Comparison of ENCODE assay signal across 9 cellular contexts in genomic region chr5:157860898-157861894, GRCh38. TPM values are rescaled to one million over a fixed set of nuclear protein-coding genes. Genes with fewer than 3 reads are reported as not detected.
A peak's percentile ranks its signal among the peaks of the same experiment; 100 is the strongest.
DNase-seq lines count a peak whose midpoint lies in the region; ATAC-seq and TF ChIP-seq lines count a peak whose summit lies in the region.
"Had no signal": no experiment of that assay in that cellular context is flagged by ENCODE, and none has a peak within 500 bp of the region (broad histone marks: within the 10 kb centered on the region; RNA-seq: fewer than 3 reads in every experiment).

No MANE protein-coding gene starts in this region.

- DNase-seq in CD4-positive, alpha-beta T cell: no peak
- peak; percentile 42 for DNase-seq in GM19238 (ENCODE audit: insufficient read length, low spot score)
- no peak for DNase-seq in activated CD8-positive, alpha-beta T cell treated with anti-CD3 and anti-CD28 coated beads, Interleukin-2, amount 10 ng/mL, durations not matched to agents 7 days and 5 days
- no peak for DNase-seq in glutamatergic neuron
- DNase-seq in suprapubic skin (ENCODE audit: low spot score in 2 of 2): no peak
- DNase-seq in NCI-H1105 (lab: John Stamatoyannopoulos, UW): no peak
- no peak for DNase-seq in occipital lobe (lab: John Stamatoyannopoulos, UW)
- DNase-seq: left ventricle myocardium superior had no signal

- peaks cover 67% of the 10 kb centered on the region for H3K4me1 Mint-ChIP-seq in CD4-positive, alpha-beta T cell (ENCODE audit: low read depth)
- H3K4me1 Mint-ChIP-seq in activated CD8-positive, alpha-beta T cell treated with anti-CD3 and anti-CD28 coated beads, Interleukin-2, amount 10 ng/mL, durations not matched to agents 7 days and 5 days (ENCODE audit: low read depth): peaks cover 61% of the 10 kb centered on the region
- H3K4me1 Mint-ChIP-seq in glutamatergic neuron (ENCODE audit: low read depth, unreplicated experiment): peaks cover 6% of the 10 kb centered on the region

- no peak for TF ChIP-seq CTCF in CD4-positive, alpha-beta T cell (IDR thresholded peaks at IDR 0.05)
- TF ChIP-seq CTCF in glutamatergic neuron (IDR thresholded peaks at IDR 0.05; ENCODE audit: partially characterized antibody, unreplicated experiment) (no peak), suprapubic skin (IDR thresholded peaks at IDR 0.05) (no peak)

- peaks cover 19% of the 10 kb centered on the region for H3K36me3 Mint-ChIP-seq in CD4-positive, alpha-beta T cell (ENCODE audit: low read depth)
- peaks cover 15% of the 10 kb centered on the region for H3K36me3 Mint-ChIP-seq in activated CD8-positive, alpha-beta T cell treated with anti-CD3 and anti-CD28 coated beads, Interleukin-2, amount 10 ng/mL, durations not matched to agents 7 days and 5 days (ENCODE audit: low read depth)
- H3K36me3 Mint-ChIP-seq in glutamatergic neuron (ENCODE audit: unreplicated experiment): no peaks in the 10 kb centered on the region

- H3K36me3 ChIP-seq in suprapubic skin: no peaks in the 10 kb centered on the region

- ATAC-seq in CD4-positive, alpha-beta T cell (ENCODE audit: poor library complexity): no peak
- peak; percentile 75 for ATAC-seq in HG03045 (IDR thresholded peaks at IDR 0.05; ENCODE audit: unreplicated experiment)
- no peak for ATAC-seq in activated CD8-positive, alpha-beta T cell treated with anti-CD3 and anti-CD28 coated beads, Interleukin-2, amount 10 ng/mL, durations not matched to agents 7 days and 5 days
- ATAC-seq: left ventricle myocardium superior had no signal

- no peaks in the 10 kb centered on the region for H3K27me3 ChIP-seq in CD4-positive, alpha-beta T cell (ENCODE audit: control insufficient read depth, insufficient read depth, low read length)
- H3K27me3 ChIP-seq in suprapubic skin: no peaks in the 10 kb centered on the region

- POLR2A ChIA-PET in CD4-positive, alpha-beta T cell (lab: Charles Lee): interaction anchor here (0.6 to 0.9 kb wide), 2 partner anchors 16 to 30 kb away, joined by 3 to 5 read pairs; no protein-coding TSS in a partner anchor
- POLR2A ChIA-PET in activated CD8-positive, alpha-beta T cell treated with anti-CD3 and anti-CD28 coated beads, Interleukin-2, amount 10 ng/mL, durations not matched to agents 7 days and 5 days (lab: Charles Lee): no interaction called here

- TF ChIP-seq POLR2A in suprapubic skin (IDR thresholded peaks at IDR 0.05): no peak

- H3K4me3 Mint-ChIP-seq in CD4-positive, alpha-beta T cell: peak overlapping the region; percentile 83
- no peak overlapping the region for H3K4me3 Mint-ChIP-seq in activated CD8-positive, alpha-beta T cell treated with anti-CD3 and anti-CD28 coated beads, Interleukin-2, amount 10 ng/mL, durations not matched to agents 7 days and 5 days
- no peak overlapping the region for H3K4me3 Mint-ChIP-seq in glutamatergic neuron (ENCODE audit: unreplicated experiment)

- CTCF ChIA-PET in CD4-positive, alpha-beta T cell (lab: Charles Lee): interaction anchor here (0.6 kb wide), 1 partner anchor 253 kb away, joined by 3 read pairs; no protein-coding TSS in a partner anchor
- CTCF ChIA-PET in activated CD8-positive, alpha-beta T cell treated with anti-CD3 and anti-CD28 coated beads, Interleukin-2, amount 10 ng/mL, durations not matched to agents 7 days and 5 days (lab: Charles Lee): interaction anchor here (0.9 to 1.4 kb wide), 4 partner anchors 11 to 118 kb away, joined by 3 to 7 read pairs (median 4); no protein-coding TSS in a partner anchor

- peak overlapping the region; percentile 76 for H3K27ac Mint-ChIP-seq in CD4-positive, alpha-beta T cell
- H3K27ac Mint-ChIP-seq in activated CD8-positive, alpha-beta T cell treated with anti-CD3 and anti-CD28 coated beads, Interleukin-2, amount 10 ng/mL, durations not matched to agents 7 days and 5 days: peak overlapping the region; percentile 53
- no peak overlapping the region for H3K27ac Mint-ChIP-seq in glutamatergic neuron (ENCODE audit: unreplicated experiment)

- H3K9me3 ChIP-seq in CD4-positive, alpha-beta T cell (ENCODE audit: control insufficient read depth, low read length): no peaks in the 10 kb centered on the region
- H3K9me3 ChIP-seq in suprapubic skin: no peaks in the 10 kb centered on the region

- H3K4me3 ChIP-seq in suprapubic skin: no peak overlapping the region

- intact Hi-C loops in CD4-positive, alpha-beta T cell (cut with DNase I, micrococcal nuclease): no loop called here

- H3K4me1 ChIP-seq in suprapubic skin: peaks cover 21% of the 10 kb centered on the region

- no peaks in the 10 kb centered on the region for H3K27me3 Mint-ChIP-seq in CD4-positive, alpha-beta T cell
- H3K27me3 Mint-ChIP-seq in activated CD8-positive, alpha-beta T cell treated with anti-CD3 and anti-CD28 coated beads, Interleukin-2, amount 10 ng/mL, durations not matched to agents 7 days and 5 days (ENCODE audit: low read depth): no peaks in the 10 kb centered on the region
- H3K27me3 Mint-ChIP-seq in glutamatergic neuron (ENCODE audit: unreplicated experiment): peaks cover 4% of the 10 kb centered on the region

- no peak for TF ChIP-seq EP300 in suprapubic skin (IDR thresholded peaks at IDR 0.05)

- H3K27ac ChIP-seq in CD4-positive, alpha-beta T cell (ENCODE audit: low read depth, low read length): no peak overlapping the region
- no peak overlapping the region for H3K27ac ChIP-seq in suprapubic skin

- 67% methylated on average over 8 of the region's 8 CpGs for WGBS in suprapubic skin

- H3K9me3 Mint-ChIP-seq in CD4-positive, alpha-beta T cell: no peaks in the 10 kb centered on the region
- H3K9me3 Mint-ChIP-seq in activated CD8-positive, alpha-beta T cell treated with anti-CD3 and anti-CD28 coated beads, Interleukin-2, amount 10 ng/mL, durations not matched to agents 7 days and 5 days (ENCODE audit: insufficient read depth): no peaks in the 10 kb centered on the region
- peaks cover 6% of the 10 kb centered on the region for H3K9me3 Mint-ChIP-seq in glutamatergic neuron (ENCODE audit: unreplicated experiment)

RNA-seq across cellular contexts. Expression of gene CLINT1, which starts 2.3 kb away (rescaled TPM):
- 10 to 100 TPM; 89.9 to 91.3 TPM for total RNA-seq in CD4-positive, alpha-beta T cell
- 10 to 100 TPM; 65.7 to 67.2 TPM for total RNA-seq in activated CD8-positive, alpha-beta T cell treated with anti-CD3 and anti-CD28 coated beads, Interleukin-2, amount 10 ng/mL, durations not matched to agents 7 days and 5 days
- total RNA-seq in glutamatergic neuron (ENCODE audit: unreplicated experiment): 38.0 TPM
- 100 to 1,000 TPM; 112 to 220 (median 136) TPM for total RNA-seq in suprapubic skin
- 66.9 TPM for total RNA-seq in occipital lobe
